In genomic region chr9:86909388-86909787, GRCh38 we compare ENCODE assay signal across 30 cellular contexts. TPM values are rescaled to one million over a fixed set of nuclear protein-coding genes. Genes with fewer than 3 reads are reported as not detected.
DNase-seq lines count a peak whose midpoint lies in the region; ATAC-seq, FAIRE-seq and TF ChIP-seq lines count a peak whose summit lies in the region.
"Had no signal": no experiment of that assay in that cellular context is flagged by ENCODE, and none has a peak within 500 bp of the region (broad histone marks: within the 10 kb centered on the region; RNA-seq: fewer than 3 reads in every experiment).

No MANE protein-coding gene starts in this region.

- H3K4me3 ChIP-seq in bronchial epithelial cell (ENCODE audit: low read depth, low read length) (no peak overlapping the region), fibroblast of the aortic adventitia (ENCODE audit: low read depth, low read length) (no peak overlapping the region), vagina (no peak overlapping the region)
- H3K4me3 ChIP-seq: HAP-1, psoas muscle, sigmoid colon, testis had no signal

- H3K4me1 ChIP-seq in vagina, result no peaks in the 10 kb centered on the region
- H3K4me1 ChIP-seq: HAP-1, psoas muscle, sigmoid colon, testis had no signal

- FAIRE-seq in bronchial epithelial cell (lab: Jason Lieb, UNC), result no peak
- FAIRE-seq: frontal cortex, TTC549, urothelium cell line had no signal

- intact Hi-C loops in vagina (cut with DNase I), result no loop called here

- peak; percentile 48 for DNase-seq in HCEC 1CT
- DNase-seq in bronchial epithelial cell (ENCODE audit: low read depth), result peak; percentile 17
- peak; percentile 78 for DNase-seq in fibroblast of the aortic adventitia (ENCODE audit: low read depth)
- DNase-seq in stimulated activated naive CD8-positive, alpha-beta T cell treated with anti-CD3 and anti-CD28 coated beads, Interleukin-15, Interleukin-2, amounts not matched to agents 100 U/mL and 50 U/mL, for 24 hours, result no peak
- DNase-seq in NCI-H226, result no peak
- DNase-seq in vagina (ENCODE audit: extremely low spot score in 2 of 2), result no peak
- DNase-seq: activated CD4-positive, CD25-positive, alpha-beta regulatory T cell treated with anti-CD3 and anti-CD28 coated beads, Interleukin-2, amount 50 U/mL, for 72 hours; activated CD8-positive, alpha-beta T cell treated with anti-CD3 and anti-CD28 coated beads for 36 hours; activated naive CD4-positive, alpha-beta T cell treated with anti-CD3 and anti-CD28 coated beads, Interleukin-2, amount 50 U/mL, for 16 hours; anterior cingulate cortex; CD4-positive, alpha-beta memory T cell; left cardiac atrium; mesenchymal stem cell; NCI-H2081; NCI-H2227 treated with DMSO at 0.1 percent for 48 hours; NCI-H748 treated with DMSO at 0.1 percent for 48 hours; psoas muscle; sigmoid colon; stimulated activated CD4-positive, alpha-beta T cell treated with anti-CD3 and anti-CD28 coated beads, Interleukin-15, amount 100 ng/mL, for 24 hours; stimulated activated naive CD4-positive, alpha-beta T cell; testis had no signal

- no peak overlapping the region for H3K27ac ChIP-seq in vagina
- H3K27ac ChIP-seq: psoas muscle, RWPE1, sigmoid colon, testis had no signal

- H3K9me3 ChIP-seq in vagina, result no peaks in the 10 kb centered on the region
- H3K9me3 ChIP-seq: HAP-1, psoas muscle, sigmoid colon, testis had no signal

- no peak for TF ChIP-seq POLR2A in vagina (IDR thresholded peaks at IDR 0.05)

- no peak for ATAC-seq in stimulated activated naive CD8-positive, alpha-beta T cell treated with anti-CD3 and anti-CD28 coated beads, Interleukin-15, Interleukin-2, amounts not matched to agents 100 U/mL and 50 U/mL, for 24 hours
- no peak for ATAC-seq in SK-N-SH treated with all-trans-retinoic acid at 6 μM for 48 hours
- ATAC-seq: activated CD8-positive, alpha-beta T cell treated with anti-CD3 and anti-CD28 coated beads for 36 hours; activated T-helper 17 cell treated with anti-CD3 and anti-CD28 coated beads, Interleukin-2, amount 50 U/mL, for 72 hours; psoas muscle had no signal

- peaks cover 1% of the 10 kb centered on the region for H3K27me3 ChIP-seq in bronchial epithelial cell (ENCODE audit: control insufficient read depth, insufficient read depth, low read length)
- peaks cover 6% of the 10 kb centered on the region for H3K27me3 ChIP-seq in vagina
- H3K27me3 ChIP-seq: sigmoid colon, testis had no signal

- TF ChIP-seq CTCF in bronchial epithelial cell (IDR thresholded peaks at IDR 0.05; ENCODE audit: insufficient read depth, low read length, severe bottlenecking) (no peak), fibroblast of the aortic adventitia (IDR thresholded peaks at IDR 0.05; ENCODE audit: insufficient read depth, low read length) (no peak), vagina (IDR thresholded peaks at IDR 0.05) (no peak)

- H3K36me3 ChIP-seq in bronchial epithelial cell (ENCODE audit: control insufficient read depth, insufficient read depth, low read length), result no peaks in the 10 kb centered on the region
- H3K36me3 ChIP-seq in vagina, result no peaks in the 10 kb centered on the region
- H3K36me3 ChIP-seq: HAP-1, sigmoid colon had no signal

TF ChIP-seq in SK-N-SH treated with all-trans-retinoic acid at 6 μM for 48 hours, 23 proteins besides CTCF, POLR2A, EP300 and RAD21:
- TF ChIP-seq PATZ1 (CRISPR knock-in tag; IDR thresholded peaks at IDR 0.05; ENCODE audit: borderline replicate concordance) (no peak), SNAI2 (CRISPR knock-in tag; IDR thresholded peaks at IDR 0.05) (no peak), TSHZ2 (CRISPR knock-in tag; IDR thresholded peaks at IDR 0.05) (no peak), TOX (CRISPR knock-in tag; IDR thresholded peaks at IDR 0.05; ENCODE audit: borderline replicate concordance) (no peak), ARNTL (CRISPR knock-in tag; IDR thresholded peaks at IDR 0.05; ENCODE audit: borderline replicate concordance, low read depth) (no peak), POU6F1 (CRISPR knock-in tag; IDR thresholded peaks at IDR 0.05; ENCODE audit: borderline replicate concordance, low read depth) (no peak), ESRRG (CRISPR knock-in tag; IDR thresholded peaks at IDR 0.05) (no peak), ZNF70 (CRISPR knock-in tag; IDR thresholded peaks at IDR 0.05) (no peak), CREB5 (CRISPR knock-in tag; IDR thresholded peaks at IDR 0.05; ENCODE audit: low read depth) (no peak)

RNA-seq across cellular contexts. Expression of gene GAS1, which starts 37.9 kb away (rescaled TPM):
- total RNA-seq in bronchial epithelial cell, result 1.7 and 2.6 TPM in 2 replicates
- total RNA-seq in fibroblast of the aortic adventitia (ENCODE audit: low replicate concordance), result 25.0 and 107 TPM in 2 replicates
- 163 TPM for total RNA-seq in vagina
- total RNA-seq: G401; T-helper 1 cell treated with Interleukin-12 subunit alpha and Interleukin-12 subunit beta and Interleukin-4 antibody, amounts not matched to agents 30 ng/mL and 1 ng/mL, for 36 hours had no signal

Comparison
In these comparisons a context has a peak if more than half of its experiments do, and no peak if none do; other contexts are left out.
1. DNase-seq: peak in HCEC 1CT (single experiment), bronchial epithelial cell (single experiment) and fibroblast of the aortic adventitia (single experiment); none in stimulated activated naive CD8-positive, alpha-beta T cell treated with anti-CD3 and anti-CD28 coated beads, Interleukin-15, Interleukin-2, amounts not matched to agents 100 U/mL and 50 U/mL, for 24 hours (single experiment), NCI-H226 (single experiment) and vagina (0 of 2).